ENCODE assay signal across 2 cellular contexts in genomic region chr17:72713701-72714100, GRCh38.
TF ChIP-seq lines count a peak whose summit lies in the region.

No MANE protein-coding gene starts in this region.

TF ChIP-seq in A549, 52 proteins besides CTCF, POLR2A, EP300 and RAD21:
- TF ChIP-seq ELK1 (IDR thresholded peaks at IDR 0.05; ENCODE audit: low read depth, low read length): no peak
- TF ChIP-seq KDM1A (IDR thresholded peaks at IDR 0.05; ENCODE audit: low read depth): peak; percentile 85
- TF ChIP-seq HOXB13 (CRISPR knock-in tag; IDR thresholded peaks at IDR 0.05; ENCODE audit: low read depth): 0 out of 2 replicates have a peak, but pooled peaks have one; percentile 14
- TF ChIP-seq CBX8 (IDR thresholded peaks at IDR 0.05): no peak
- peak; percentile 86 for TF ChIP-seq HDAC2 (IDR thresholded peaks at IDR 0.05)

TF ChIP-seq in HCT116, 20 proteins besides CTCF, POLR2A, EP300 and RAD21 (continued from another document):
- TF ChIP-seq REST (IDR thresholded peaks at IDR 0.05; ENCODE audit: low read depth) (no peak), MAX (IDR thresholded peaks at IDR 0.05) (peak; percentile 27; the same call in 1 of the 2 replicates), SP1 (IDR thresholded peaks at IDR 0.05; ENCODE audit: low read depth) (0 out of 2 replicates have a peak, but pooled peaks have one; percentile 3)
TF ChIP-seq in HCT116: peak in this region for 2.
